18 cellular contexts compared by ENCODE assay signal in the genomic region with DNA sequence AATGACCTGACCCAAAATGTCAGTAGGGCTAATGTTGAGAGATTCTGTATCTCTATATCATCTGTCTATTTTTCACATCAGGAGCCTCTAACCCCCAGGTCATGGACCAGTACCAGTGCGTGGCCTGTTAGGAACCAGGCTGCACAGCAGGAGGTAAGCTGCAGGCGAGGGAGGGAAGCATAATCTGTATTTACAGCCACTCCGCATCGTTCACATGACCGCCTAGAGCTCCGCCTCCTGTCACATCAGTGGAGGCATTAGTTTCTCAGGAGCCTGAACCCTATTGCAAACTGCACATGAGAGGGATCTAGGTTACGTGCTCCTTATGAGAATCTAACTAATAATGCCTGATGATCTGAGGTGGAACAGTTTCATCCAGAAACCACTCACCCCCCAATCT.
"Had no signal": no experiment of that assay in that cellular context is flagged by ENCODE, and none has a peak within 500 bp of the region (broad histone marks: within the 10 kb centered on the region; RNA-seq: fewer than 3 reads in every experiment).

No MANE protein-coding gene starts in this region.

- H3K9me3 Mint-ChIP-seq: activated CD4-positive, alpha-beta memory T cell treated with anti-CD3 and anti-CD28 coated beads for 36 hours; activated naive CD8-positive, alpha-beta T cell treated with anti-CD3 and anti-CD28 coated beads for 36 hours; natural killer cell treated with Interleukin-12 subunit alpha and Interleukin-12 subunit beta and Interleukin-15 and Interleukin-18, amount 100 ng/mL, for 72 hours; stimulated activated memory B cell treated with anti-CD40 and anti-IgM and Interleukin-4, amounts not matched to agents 10 μg/mL and 1 μg/mL and 100 μg/mL, for 72 hours had no signal

- DNase-seq: activated CD4-positive, alpha-beta memory T cell treated with anti-CD3 and anti-CD28 coated beads for 36 hours; activated CD4-positive, alpha-beta T cell treated with anti-CD3 and anti-CD28 coated beads for 48 hours; activated naive CD4-positive, alpha-beta T cell treated with Interleukin-2 at 50 U/mL for 16 hours; activated naive CD8-positive, alpha-beta T cell treated with anti-CD3 and anti-CD28 coated beads for 36 hours; activated T-cell treated with anti-CD3 and anti-CD28 coated beads, Interleukin-2, amount 50 U/mL, for 48 hours; cerebellar nuclear complex; hippocampal formation; sigmoid colon; stimulated activated CD4-positive, alpha-beta T cell treated with anti-CD3 and anti-CD28 coated beads, Interleukin-15, amount 100 ng/mL, for 24 hours; stomach; transverse colon; uterus had no signal

- H3K27ac Mint-ChIP-seq: activated CD4-positive, alpha-beta memory T cell treated with anti-CD3 and anti-CD28 coated beads for 36 hours; activated naive CD8-positive, alpha-beta T cell treated with anti-CD3 and anti-CD28 coated beads for 36 hours; natural killer cell treated with Interleukin-12 subunit alpha and Interleukin-12 subunit beta and Interleukin-15 and Interleukin-18, amount 100 ng/mL, for 72 hours; stimulated activated memory B cell treated with anti-CD40 and anti-IgM and Interleukin-4, amounts not matched to agents 10 μg/mL and 1 μg/mL and 100 μg/mL, for 72 hours had no signal

- H3K4me1 Mint-ChIP-seq: activated naive CD8-positive, alpha-beta T cell treated with anti-CD3 and anti-CD28 coated beads for 36 hours; stimulated activated memory B cell treated with anti-CD40 and anti-IgM and Interleukin-4, amounts not matched to agents 10 μg/mL and 1 μg/mL and 100 μg/mL, for 72 hours had no signal

- H3K4me3 Mint-ChIP-seq: activated CD4-positive, alpha-beta memory T cell treated with anti-CD3 and anti-CD28 coated beads for 36 hours; activated naive CD8-positive, alpha-beta T cell treated with anti-CD3 and anti-CD28 coated beads for 36 hours; natural killer cell treated with Interleukin-12 subunit alpha and Interleukin-12 subunit beta and Interleukin-15 and Interleukin-18, amount 100 ng/mL, for 72 hours; stimulated activated memory B cell treated with anti-CD40 and anti-IgM and Interleukin-4, amounts not matched to agents 10 μg/mL and 1 μg/mL and 100 μg/mL, for 72 hours had no signal

- H3K4me3 ChIP-seq: coronary artery, esophagus muscularis mucosa, sigmoid colon, smooth muscle cell, stomach, suprapubic skin, transverse colon, uterus had no signal

- H3K36me3 Mint-ChIP-seq: activated CD4-positive, alpha-beta memory T cell treated with anti-CD3 and anti-CD28 coated beads for 36 hours; activated naive CD8-positive, alpha-beta T cell treated with anti-CD3 and anti-CD28 coated beads for 36 hours; natural killer cell treated with Interleukin-12 subunit alpha and Interleukin-12 subunit beta and Interleukin-15 and Interleukin-18, amount 100 ng/mL, for 72 hours; stimulated activated memory B cell treated with anti-CD40 and anti-IgM and Interleukin-4, amounts not matched to agents 10 μg/mL and 1 μg/mL and 100 μg/mL, for 72 hours had no signal
